ENCODE assay signal across 1 cellular context in the genomic region with DNA sequence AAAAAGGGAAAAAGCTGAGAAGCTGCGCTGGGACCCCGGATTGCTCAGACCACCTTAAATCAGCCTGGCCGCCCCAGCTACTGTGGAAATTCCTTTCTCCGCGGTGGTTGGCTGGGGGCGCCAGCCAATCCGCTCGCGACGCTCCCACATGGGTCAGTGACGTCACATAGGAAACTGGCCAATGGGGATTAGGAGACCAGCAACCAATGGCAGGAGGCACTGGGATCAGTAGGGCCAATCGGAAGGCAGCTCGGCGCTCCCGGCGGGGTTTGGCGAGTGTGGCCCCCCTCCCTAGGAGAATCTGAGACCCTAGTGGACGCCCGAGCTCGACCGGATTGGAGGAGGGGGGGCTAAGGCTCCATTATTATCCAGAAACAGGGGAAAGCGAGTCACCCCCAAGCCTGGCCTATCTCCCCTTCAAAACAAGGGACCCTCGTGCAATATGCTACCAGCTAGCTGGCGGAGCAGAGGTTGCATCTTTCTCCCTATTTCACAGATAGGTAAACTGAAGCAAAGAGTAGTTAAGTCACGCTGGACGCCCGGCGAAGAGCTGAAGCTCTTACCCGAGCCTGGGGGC.
A peak's percentile ranks its signal among the peaks of the same experiment; 100 is the strongest.
TF ChIP-seq lines count a peak whose summit lies in the region.

No MANE protein-coding gene starts in this region.

TF ChIP-seq in K562, 482 proteins besides CTCF, POLR2A, EP300 and RAD21 (continued from another document and continues in another):
- TF ChIP-seq ZNF175 (CRISPR knock-in tag; IDR thresholded peaks at IDR 0.05; ENCODE audit: low read depth) (peak; percentile 93), ELF1 (tag; IDR thresholded peaks at IDR 0.05) (peak; percentile 55; the same call in 1 of the 2 replicates), MBD2 (IDR thresholded peaks at IDR 0.05; ENCODE audit: borderline replicate concordance, low read depth) (peak; percentile 95), ETS2 (tag; IDR thresholded peaks at IDR 0.05; ENCODE audit: borderline replicate concordance, poor library complexity, severe bottlenecking) (no peak), KLF13 (tag; IDR thresholded peaks at IDR 0.05; ENCODE audit: borderline replicate concordance, low read depth) (peak; percentile 59; the same call in 1 of the 2 replicates), ZNF778 (CRISPR knock-in tag; IDR thresholded peaks at IDR 0.05) (no peak), SRF (CRISPR knock-in tag; IDR thresholded peaks at IDR 0.05) (0 out of 4 replicates have a peak, but pooled peaks of 1 of the 2 experiments have one; percentile 20), NFYB (IDR thresholded peaks at IDR 0.05; ENCODE audit: extremely low read depth, insufficient read length) (peak; percentile 98), TAF1 (IDR thresholded peaks at IDR 0.05; ENCODE audit: control insufficient read depth, extremely low read depth, insufficient read depth, low read length, severe bottlenecking) (peak; percentile 49), ZNF77 (CRISPR knock-in tag; IDR thresholded peaks at IDR 0.05) (no peak), KDM2B (CRISPR knock-in tag; IDR thresholded peaks at IDR 0.05) (0 out of 2 replicates have a peak, but pooled peaks have one; percentile 51), DIDO1 (tag; IDR thresholded peaks at IDR 0.05; ENCODE audit: low read depth) (0 out of 2 replicates have a peak, but pooled peaks have one; percentile 27), MYNN (IDR thresholded peaks at IDR 0.05) (peak; percentile 91), MYNN (CRISPR knock-in tag; IDR thresholded peaks at IDR 0.05) (no peak; the same call in 1 of the 2 replicates), HDGF (IDR thresholded peaks at IDR 0.05) (peak; percentile 95), C11orf30 (IDR thresholded peaks at IDR 0.05; ENCODE audit: low read depth) (peak; percentile 48), FOXJ2 (tag; IDR thresholded peaks at IDR 0.05) (peak; percentile 83), PML (IDR thresholded peaks at IDR 0.05; ENCODE audit: low read length) (0 out of 2 replicates have a peak, but pooled peaks have one; percentile 42), HDAC8 (tag; IDR thresholded peaks at IDR 0.05) (0 out of 2 replicates have a peak, but pooled peaks have one; percentile 25), RBFOX2 (IDR thresholded peaks at IDR 0.05; ENCODE audit: low read depth, low read length) (peak; percentile 65), ARNT (IDR thresholded peaks at IDR 0.05) (peak; percentile 30 to 86; a peak in 2 of 4 replicates), ZC3H11A (IDR thresholded peaks at IDR 0.05; ENCODE audit: low read depth, low read length) (no peak), SMAD2 (IDR thresholded peaks at IDR 0.05; ENCODE audit: low read depth, low read length) (no peak), NR2C1 (IDR thresholded peaks at IDR 0.05) (no peak; the same call in 1 of the 2 replicates), NR2C1 (tag; IDR thresholded peaks at IDR 0.05) (peak; percentile 36; the same call in 1 of the 2 replicates), TBP (optimal IDR thresholded peaks at IDR 0.05; ENCODE audit: low read depth, low read length) (peak; percentile 77), RNF2 (IDR thresholded peaks at IDR 0.05) (0 out of 2 replicates have a peak, but pooled peaks have one; percentile 68), NRF1 (conservative IDR thresholded peaks at IDR 0.05 in 1 of 2, IDR thresholded peaks at IDR 0.05 in 1 of 2) (peak; percentile 40 to 53; a peak in 3 of 4 replicates), SRSF3 (IDR thresholded peaks at IDR 0.05; ENCODE audit: insufficient read depth, low read length) (no peak), JUN (IDR thresholded peaks at IDR 0.05; ENCODE audit: borderline replicate concordance, low read depth, low read length) (0 out of 2 replicates have a peak, but pooled peaks have one; percentile 20), JUN (CRISPR knock-in tag; IDR thresholded peaks at IDR 0.05; ENCODE audit: borderline replicate concordance) (no peak)
- TF ChIP-seq, protein P1, sequence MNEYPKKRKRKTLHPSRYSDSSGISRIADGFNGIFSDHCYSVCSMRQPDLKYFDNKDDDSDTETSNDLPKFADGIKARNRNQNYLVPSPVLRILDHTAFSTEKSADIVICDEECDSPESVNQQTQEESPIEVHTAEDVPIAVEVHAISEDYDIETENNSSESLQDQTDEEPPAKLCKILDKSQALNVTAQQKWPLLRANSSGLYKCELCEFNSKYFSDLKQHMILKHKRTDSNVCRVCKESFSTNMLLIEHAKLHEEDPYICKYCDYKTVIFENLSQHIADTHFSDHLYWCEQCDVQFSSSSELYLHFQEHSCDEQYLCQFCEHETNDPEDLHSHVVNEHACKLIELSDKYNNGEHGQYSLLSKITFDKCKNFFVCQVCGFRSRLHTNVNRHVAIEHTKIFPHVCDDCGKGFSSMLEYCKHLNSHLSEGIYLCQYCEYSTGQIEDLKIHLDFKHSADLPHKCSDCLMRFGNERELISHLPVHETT (CRISPR knock-in tag; conservative IDR thresholded peaks at IDR 0.05 in 1 of 2, IDR thresholded peaks at IDR 0.05 in 1 of 2): 0 out of 4 replicates have a peak, but pooled peaks of 1 of the 2 experiments have one; percentile 11
- TF ChIP-seq, protein P2, sequence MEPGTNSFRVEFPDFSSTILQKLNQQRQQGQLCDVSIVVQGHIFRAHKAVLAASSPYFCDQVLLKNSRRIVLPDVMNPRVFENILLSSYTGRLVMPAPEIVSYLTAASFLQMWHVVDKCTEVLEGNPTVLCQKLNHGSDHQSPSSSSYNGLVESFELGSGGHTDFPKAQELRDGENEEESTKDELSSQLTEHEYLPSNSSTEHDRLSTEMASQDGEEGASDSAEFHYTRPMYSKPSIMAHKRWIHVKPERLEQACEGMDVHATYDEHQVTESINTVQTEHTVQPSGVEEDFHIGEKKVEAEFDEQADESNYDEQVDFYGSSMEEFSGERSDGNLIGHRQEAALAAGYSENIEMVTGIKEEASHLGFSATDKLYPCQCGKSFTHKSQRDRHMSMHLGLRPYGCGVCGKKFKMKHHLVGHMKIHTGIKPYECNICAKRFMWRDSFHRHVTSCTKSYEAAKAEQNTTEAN (CRISPR knock-in tag; IDR thresholded peaks at IDR 0.05): no peak
- TF ChIP-seq, protein P3, sequence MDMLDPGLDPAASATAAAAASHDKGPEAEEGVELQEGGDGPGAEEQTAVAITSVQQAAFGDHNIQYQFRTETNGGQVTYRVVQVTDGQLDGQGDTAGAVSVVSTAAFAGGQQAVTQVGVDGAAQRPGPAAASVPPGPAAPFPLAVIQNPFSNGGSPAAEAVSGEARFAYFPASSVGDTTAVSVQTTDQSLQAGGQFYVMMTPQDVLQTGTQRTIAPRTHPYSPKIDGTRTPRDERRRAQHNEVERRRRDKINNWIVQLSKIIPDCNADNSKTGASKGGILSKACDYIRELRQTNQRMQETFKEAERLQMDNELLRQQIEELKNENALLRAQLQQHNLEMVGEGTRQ (CRISPR knock-in tag; IDR thresholded peaks at IDR 0.05): peak; percentile 62
- TF ChIP-seq, protein P4, sequence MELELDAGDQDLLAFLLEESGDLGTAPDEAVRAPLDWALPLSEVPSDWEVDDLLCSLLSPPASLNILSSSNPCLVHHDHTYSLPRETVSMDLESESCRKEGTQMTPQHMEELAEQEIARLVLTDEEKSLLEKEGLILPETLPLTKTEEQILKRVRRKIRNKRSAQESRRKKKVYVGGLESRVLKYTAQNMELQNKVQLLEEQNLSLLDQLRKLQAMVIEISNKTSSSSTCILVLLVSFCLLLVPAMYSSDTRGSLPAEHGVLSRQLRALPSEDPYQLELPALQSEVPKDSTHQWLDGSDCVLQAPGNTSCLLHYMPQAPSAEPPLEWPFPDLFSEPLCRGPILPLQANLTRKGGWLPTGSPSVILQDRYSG (tag; conservative IDR thresholded peaks at IDR 0.05; ENCODE audit: low read depth): 0 out of 2 replicates have a peak, but pooled peaks have one; percentile 57
- TF ChIP-seq, protein P5, sequence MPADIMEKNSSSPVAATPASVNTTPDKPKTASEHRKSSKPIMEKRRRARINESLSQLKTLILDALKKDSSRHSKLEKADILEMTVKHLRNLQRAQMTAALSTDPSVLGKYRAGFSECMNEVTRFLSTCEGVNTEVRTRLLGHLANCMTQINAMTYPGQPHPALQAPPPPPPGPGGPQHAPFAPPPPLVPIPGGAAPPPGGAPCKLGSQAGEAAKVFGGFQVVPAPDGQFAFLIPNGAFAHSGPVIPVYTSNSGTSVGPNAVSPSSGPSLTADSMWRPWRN (IDR thresholded peaks at IDR 0.05; ENCODE audit: low read depth): 0 out of 2 replicates have a peak, but pooled peaks have one; percentile 32
- TF ChIP-seq, protein P6, sequence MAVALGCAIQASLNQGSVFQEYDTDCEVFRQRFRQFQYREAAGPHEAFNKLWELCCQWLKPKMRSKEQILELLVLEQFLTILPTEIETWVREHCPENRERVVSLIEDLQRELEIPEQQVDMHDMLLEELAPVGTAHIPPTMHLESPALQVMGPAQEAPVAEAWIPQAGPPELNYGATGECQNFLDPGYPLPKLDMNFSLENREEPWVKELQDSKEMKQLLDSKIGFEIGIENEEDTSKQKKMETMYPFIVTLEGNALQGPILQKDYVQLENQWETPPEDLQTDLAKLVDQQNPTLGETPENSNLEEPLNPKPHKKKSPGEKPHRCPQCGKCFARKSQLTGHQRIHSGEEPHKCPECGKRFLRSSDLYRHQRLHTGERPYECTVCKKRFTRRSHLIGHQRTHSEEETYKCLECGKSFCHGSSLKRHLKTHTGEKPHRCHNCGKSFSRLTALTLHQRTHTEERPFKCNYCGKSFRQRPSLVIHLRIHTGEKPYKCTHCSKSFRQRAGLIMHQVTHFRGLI (CRISPR knock-in tag; IDR thresholded peaks at IDR 0.05): no peak; the same call in 1 of the 2 replicates
- TF ChIP-seq, protein P7, sequence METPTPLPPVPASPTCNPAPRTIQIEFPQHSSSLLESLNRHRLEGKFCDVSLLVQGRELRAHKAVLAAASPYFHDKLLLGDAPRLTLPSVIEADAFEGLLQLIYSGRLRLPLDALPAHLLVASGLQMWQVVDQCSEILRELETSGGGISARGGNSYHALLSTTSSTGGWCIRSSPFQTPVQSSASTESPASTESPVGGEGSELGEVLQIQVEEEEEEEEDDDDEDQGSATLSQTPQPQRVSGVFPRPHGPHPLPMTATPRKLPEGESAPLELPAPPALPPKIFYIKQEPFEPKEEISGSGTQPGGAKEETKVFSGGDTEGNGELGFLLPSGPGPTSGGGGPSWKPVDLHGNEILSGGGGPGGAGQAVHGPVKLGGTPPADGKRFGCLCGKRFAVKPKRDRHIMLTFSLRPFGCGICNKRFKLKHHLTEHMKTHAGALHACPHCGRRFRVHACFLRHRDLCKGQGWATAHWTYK (CRISPR knock-in tag; IDR thresholded peaks at IDR 0.05): peak; percentile 18; the same call in 1 of the 2 replicates
- TF ChIP-seq, protein P8, sequence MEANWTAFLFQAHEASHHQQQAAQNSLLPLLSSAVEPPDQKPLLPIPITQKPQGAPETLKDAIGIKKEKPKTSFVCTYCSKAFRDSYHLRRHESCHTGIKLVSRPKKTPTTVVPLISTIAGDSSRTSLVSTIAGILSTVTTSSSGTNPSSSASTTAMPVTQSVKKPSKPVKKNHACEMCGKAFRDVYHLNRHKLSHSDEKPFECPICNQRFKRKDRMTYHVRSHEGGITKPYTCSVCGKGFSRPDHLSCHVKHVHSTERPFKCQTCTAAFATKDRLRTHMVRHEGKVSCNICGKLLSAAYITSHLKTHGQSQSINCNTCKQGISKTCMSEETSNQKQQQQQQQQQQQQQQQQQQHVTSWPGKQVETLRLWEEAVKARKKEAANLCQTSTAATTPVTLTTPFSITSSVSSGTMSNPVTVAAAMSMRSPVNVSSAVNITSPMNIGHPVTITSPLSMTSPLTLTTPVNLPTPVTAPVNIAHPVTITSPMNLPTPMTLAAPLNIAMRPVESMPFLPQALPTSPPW (CRISPR knock-in tag; IDR thresholded peaks at IDR 0.05): peak; percentile 99
- TF ChIP-seq, protein P9, sequence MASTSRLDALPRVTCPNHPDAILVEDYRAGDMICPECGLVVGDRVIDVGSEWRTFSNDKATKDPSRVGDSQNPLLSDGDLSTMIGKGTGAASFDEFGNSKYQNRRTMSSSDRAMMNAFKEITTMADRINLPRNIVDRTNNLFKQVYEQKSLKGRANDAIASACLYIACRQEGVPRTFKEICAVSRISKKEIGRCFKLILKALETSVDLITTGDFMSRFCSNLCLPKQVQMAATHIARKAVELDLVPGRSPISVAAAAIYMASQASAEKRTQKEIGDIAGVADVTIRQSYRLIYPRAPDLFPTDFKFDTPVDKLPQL (IDR thresholded peaks at IDR 0.05; ENCODE audit: extremely low read depth, insufficient read length): peak; percentile 15
